10 cellular contexts compared by ENCODE assay signal in genomic region chr15:62896969-62897486, GRCh38.
DNase-seq lines count a peak whose midpoint lies in the region; ATAC-seq, FAIRE-seq and TF ChIP-seq lines count a peak whose summit lies in the region.
"Had no signal": no experiment of that assay in that cellular context is flagged by ENCODE, and none has a peak within 500 bp of the region (broad histone marks: within the 10 kb centered on the region; RNA-seq: fewer than 3 reads in every experiment).

No MANE protein-coding gene starts in this region.

- H3K4me1 ChIP-seq in mucosa of descending colon (ENCODE audit: low read depth): peaks cover 14% of the 10 kb centered on the region

- TF ChIP-seq CTCF in mucosa of descending colon (IDR thresholded peaks at IDR 0.05): no peak

- H3K36me3 ChIP-seq in mucosa of descending colon (ENCODE audit: low read depth): no peaks in the 10 kb centered on the region
- H3K36me3 ChIP-seq: BLaER1 had no signal

- H3K9me3 ChIP-seq in mucosa of descending colon: no peaks in the 10 kb centered on the region
- H3K9me3 ChIP-seq: BLaER1 had no signal

- DNase-seq in 8988T: peak; percentile 49
- peak; percentile 56 for DNase-seq in NCI-H1048 (lab: John Stamatoyannopoulos, UW)
- peak; percentile 75 to 84 (median 84) for DNase-seq in mucosa of descending colon
- DNase-seq in stimulated activated CD4-positive, alpha-beta T cell treated with anti-CD3 and anti-CD28 coated beads, Interleukin-4, amount 100 ng/mL, for 1 hour: no peak
- DNase-seq in CD1c-positive myeloid dendritic cell (ENCODE audit: extremely low spot score): no peak
- DNase-seq: NCI-H2029 had no signal

- no peak overlapping the region for H3K4me3 ChIP-seq in mucosa of descending colon
- H3K4me3 ChIP-seq: BLaER1 had no signal

- intact Hi-C loops in mucosa of descending colon (cut with DNase I, micrococcal nuclease): loop anchor here in 1 of 2 donors (10.0 kb wide), 1 partner anchor 148 kb away; the partner anchor contains the start of gene TPM1

- ATAC-seq in mucosa of descending colon (peak; percentile 81), HG02870 (IDR thresholded peaks at IDR 0.05; ENCODE audit: unreplicated experiment) (no peak), GM21515 (IDR thresholded peaks at IDR 0.05; ENCODE audit: unreplicated experiment) (no peak)

- FAIRE-seq in endometrium (lab: Jason Lieb, UNC): peak; percentile 45

Comparison
In these comparisons a context has a peak if more than half of its experiments do, and no peak if none do; other contexts are left out.
1. DNase-seq: peak in 8988T (single experiment), NCI-H1048 (single experiment) and mucosa of descending colon (3 of 3); none in stimulated activated CD4-positive, alpha-beta T cell treated with anti-CD3 and anti-CD28 coated beads, Interleukin-4, amount 100 ng/mL, for 1 hour (single experiment) and CD1c-positive myeloid dendritic cell (single experiment).